In genomic region chr1:107777664-107778047, GRCh38 we compare ENCODE assay signal across 15 cellular contexts.
A peak's percentile ranks its signal among the peaks of the same experiment; 100 is the strongest.
DNase-seq lines count a peak whose midpoint lies in the region; ATAC-seq and TF ChIP-seq lines count a peak whose summit lies in the region.
"Had no signal": no experiment of that assay in that cellular context is flagged by ENCODE, and none has a peak within 500 bp of the region (broad histone marks: within the 10 kb centered on the region; RNA-seq: fewer than 3 reads in every experiment).

No MANE protein-coding gene starts in this region.

- H3K36me3 Mint-ChIP-seq in activated B cell treated with CpG ODN at 0.5 μM for 24 hours (ENCODE audit: low read depth): peaks cover 26% of the 10 kb centered on the region

- H3K4me3 ChIP-seq in vagina (no peak overlapping the region), breast epithelium (no peak overlapping the region)

- H3K36me3 ChIP-seq in vagina (no peaks in the 10 kb centered on the region), breast epithelium (no peaks in the 10 kb centered on the region)
- H3K36me3 ChIP-seq: BE2C had no signal

- TF ChIP-seq POLR2A in vagina (IDR thresholded peaks at IDR 0.05) (no peak), breast epithelium (IDR thresholded peaks at IDR 0.05) (no peak)

- no peaks in the 10 kb centered on the region for H3K27me3 Mint-ChIP-seq in activated B cell treated with CpG ODN at 0.5 μM for 24 hours
- H3K27me3 Mint-ChIP-seq: activated T-cell treated with anti-CD3 and anti-CD28 coated beads, Interleukin-2, amount 50 U/mL, for 24 hours; stimulated activated naive CD8-positive, alpha-beta T cell treated with anti-CD3 and anti-CD28 coated beads, Interleukin-15, Interleukin-2, amounts not matched to agents 100 ng/mL and 50 ng/mL, for 24 hours had no signal

- H3K27me3 ChIP-seq in vagina (no peaks in the 10 kb centered on the region), breast epithelium (no peaks in the 10 kb centered on the region)

- peaks cover 28% of the 10 kb centered on the region for H3K4me1 Mint-ChIP-seq in activated B cell treated with CpG ODN at 0.5 μM for 24 hours
- H3K4me1 Mint-ChIP-seq: nephron progenitor cell had no signal

- H3K4me3 Mint-ChIP-seq in activated B cell treated with CpG ODN at 0.5 μM for 24 hours: peak overlapping the region; percentile 73
- H3K4me3 Mint-ChIP-seq: activated T-cell treated with anti-CD3 and anti-CD28 coated beads, Interleukin-2, amount 50 U/mL, for 24 hours; nephron progenitor cell; stimulated activated naive CD8-positive, alpha-beta T cell treated with anti-CD3 and anti-CD28 coated beads, Interleukin-15, Interleukin-2, amounts not matched to agents 100 ng/mL and 50 ng/mL, for 24 hours had no signal

- intact Hi-C loops in activated B cell treated with CpG ODN at 0.5 μM for 24 hours (cut with micrococcal nuclease) (loop anchor here (5.0 kb wide), 1 partner anchor 780 kb away; no protein-coding TSS in a partner anchor), vagina (cut with DNase I) (no loop called here), breast epithelium (cut with DNase I; ENCODE audit: low total_unique reads) (no loop called here)

- H3K9me3 ChIP-seq in vagina (no peaks in the 10 kb centered on the region), breast epithelium (no peaks in the 10 kb centered on the region)
- H3K9me3 ChIP-seq: BE2C, SK-N-SH had no signal

- no peak for DNase-seq in activated B cell treated with CpG ODN at 0.5 μM for 24 hours
- no peak for DNase-seq in mucosa of gallbladder (ENCODE audit: low spot score)
- DNase-seq in SHP77 treated with DMSO at 0.1 percent for 48 hours (lab: John Stamatoyannopoulos, UW): no peak
- DNase-seq in vagina (ENCODE audit: extremely low spot score in 2 of 2): no peak
- DNase-seq in breast epithelium (ENCODE audit: low spot score in 2 of 2): no peak
- DNase-seq: activated T-cell treated with anti-CD3 and anti-CD28 coated beads, Interleukin-2, amount 50 U/mL, for 24 hours; BE2C; GOT3; nephron progenitor cell; right cardiac atrium; SK-N-SH had no signal

- peak; percentile 31 for ATAC-seq in GM18868 (IDR thresholded peaks at IDR 0.05; ENCODE audit: unreplicated experiment)
- ATAC-seq in GM21576 (IDR thresholded peaks at IDR 0.05; ENCODE audit: unreplicated experiment): peak; percentile 8
- ATAC-seq in HG03095 (IDR thresholded peaks at IDR 0.05; ENCODE audit: unreplicated experiment): peak; percentile 9
- ATAC-seq in activated B cell treated with CpG ODN at 0.5 μM for 24 hours (ENCODE audit: low read depth): no peak
- ATAC-seq: right cardiac atrium had no signal

- H3K4me1 ChIP-seq in vagina (no peaks in the 10 kb centered on the region), breast epithelium (no peaks in the 10 kb centered on the region)
- H3K4me1 ChIP-seq: BE2C had no signal

- CTCF ChIA-PET in activated B cell treated with CpG ODN at 0.5 μM for 24 hours (lab: Charles Lee): interaction anchor here (13.9 kb wide), 1 partner anchor 349 kb away, joined by 488 read pairs; no protein-coding TSS in a partner anchor

- no peak for TF ChIP-seq CTCF in activated B cell treated with CpG ODN at 0.5 μM for 24 hours (IDR thresholded peaks at IDR 0.05)
- TF ChIP-seq CTCF in vagina (IDR thresholded peaks at IDR 0.05): no peak
- no peak for TF ChIP-seq CTCF in breast epithelium (IDR thresholded peaks at IDR 0.05)

- H3K27ac Mint-ChIP-seq in activated B cell treated with CpG ODN at 0.5 μM for 24 hours: peak overlapping the region; percentile 91
- H3K27ac Mint-ChIP-seq: activated T-cell treated with anti-CD3 and anti-CD28 coated beads, Interleukin-2, amount 50 U/mL, for 24 hours; nephron progenitor cell had no signal

- H3K27ac ChIP-seq in vagina (no peak overlapping the region), breast epithelium (no peak overlapping the region)

- POLR2A ChIA-PET in activated B cell treated with CpG ODN at 0.5 μM for 24 hours (lab: Charles Lee): interaction anchor here (1.2 to 1.4 kb wide), 4 partner anchors 186 to 348 kb away, joined by 3 to 6 read pairs (median 4); partner anchors contain the start of gene VAV3

- no peaks in the 10 kb centered on the region for H3K9me3 Mint-ChIP-seq in activated B cell treated with CpG ODN at 0.5 μM for 24 hours
- H3K9me3 Mint-ChIP-seq: activated T-cell treated with anti-CD3 and anti-CD28 coated beads, Interleukin-2, amount 50 U/mL, for 24 hours; nephron progenitor cell; stimulated activated naive CD8-positive, alpha-beta T cell treated with anti-CD3 and anti-CD28 coated beads, Interleukin-15, Interleukin-2, amounts not matched to agents 100 ng/mL and 50 ng/mL, for 24 hours had no signal
